ENCODE assay signal across 20 cellular contexts in the genomic region with DNA sequence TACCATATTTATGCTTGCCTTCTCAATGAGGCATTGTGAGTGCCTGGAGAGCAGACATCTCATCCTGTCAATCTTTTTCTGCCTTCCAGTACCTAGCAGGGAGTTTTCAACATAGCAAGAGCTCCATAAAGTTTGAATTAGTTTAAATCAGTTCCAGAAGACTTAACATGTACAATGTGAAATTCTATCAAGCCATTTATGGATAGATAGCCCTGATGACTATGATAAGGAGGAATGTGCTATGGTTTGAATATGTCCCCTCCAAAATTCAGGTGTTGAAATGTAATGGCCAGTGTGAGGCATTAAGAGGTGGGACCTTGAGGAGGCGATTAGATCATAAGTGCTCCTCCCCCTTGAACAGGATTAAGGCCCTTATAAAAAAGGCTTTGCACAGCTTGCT.
"Had no signal": no experiment of that assay in that cellular context is flagged by ENCODE, and none has a peak within 500 bp of the region (broad histone marks: within the 10 kb centered on the region; RNA-seq: fewer than 3 reads in every experiment).

No MANE protein-coding gene starts in this region.

- DNase-seq: activated CD4-positive, alpha-beta T cell treated with anti-CD3 and anti-CD28 coated beads, Interleukin-2, amount 10 ng/mL, durations not matched to agents 7 days and 5 days; activated CD8-positive, alpha-beta memory T cell treated with anti-CD3 and anti-CD28 coated beads, Interleukin-2, amount 50 U/mL, for 4 hours; activated naive CD4-positive, alpha-beta T cell treated with anti-CD3 and anti-CD28 coated beads, Interleukin-2, amount 10 ng/mL, durations not matched to agents 7 days and 5 days; activated naive CD8-positive, alpha-beta T cell treated with anti-CD3 and anti-CD28 coated beads, Interleukin-2, amount 50 U/mL, for 24 hours; activated T-cell treated with anti-CD3 and anti-CD28 coated beads, Interleukin-2, amount 50 U/mL, for 4 hours; anterior cingulate cortex; brain microvascular endothelial cell; esophagus squamous epithelium; left ventricle myocardium inferior; mammary epithelial cell; midbrain; nephron progenitor cell; occipital lobe; stimulated activated CD4-positive, alpha-beta T cell treated with anti-CD3 and anti-CD28 coated beads, Interleukin-12 subunit alpha, Interleukin-12 subunit beta, amount 100 ng/mL, for 4 hours; stimulated activated CD4-positive, alpha-beta T cell treated with anti-CD3 and anti-CD28 coated beads, Interleukin-1b, Interleukin-23, amount 100 ng/mL, for 48 hours; stimulated activated CD8-positive, alpha-beta memory T cell treated with anti-CD3 and anti-CD28 coated beads, Interleukin-4, amount 100 ng/mL, for 48 hours; stimulated activated naive CD4-positive, alpha-beta T cell had no signal

- H3K27ac ChIP-seq: brain microvascular endothelial cell, coronary artery, esophagus squamous epithelium, left ventricle myocardium inferior, right atrium auricular region had no signal

- H3K4me3 ChIP-seq: coronary artery, esophagus squamous epithelium, left ventricle myocardium inferior, right atrium auricular region had no signal

- ATAC-seq: activated CD4-positive, CD25-positive, alpha-beta regulatory T cell treated with anti-CD3 and anti-CD28 coated beads, Interleukin-2, amount 50 U/mL, for 24 hours; activated naive CD8-positive, alpha-beta T cell treated with anti-CD3 and anti-CD28 coated beads, Interleukin-2, amount 50 U/mL, for 24 hours; activated T-cell treated with anti-CD3 and anti-CD28 coated beads, Interleukin-2, amount 50 U/mL, for 4 hours had no signal

- H3K4me1 ChIP-seq: esophagus squamous epithelium, left ventricle myocardium inferior, right atrium auricular region had no signal

- H3K36me3 ChIP-seq: brain microvascular endothelial cell, esophagus squamous epithelium, left ventricle myocardium inferior, right atrium auricular region had no signal

- H3K9me3 ChIP-seq: esophagus squamous epithelium, left ventricle myocardium inferior, right atrium auricular region had no signal

- H3K27me3 ChIP-seq: brain microvascular endothelial cell, right atrium auricular region had no signal
